In genomic region chrX:1537031-1537715, GRCh38 we compare ENCODE assay signal across 8 cellular contexts. TPM values are rescaled to one million over a fixed set of nuclear protein-coding genes. Genes with fewer than 3 reads are reported as not detected.
A peak's percentile ranks its signal among the peaks of the same experiment; 100 is the strongest.
DNase-seq lines count a peak whose midpoint lies in the region; ATAC-seq and TF ChIP-seq lines count a peak whose summit lies in the region.

A gene with protein sequence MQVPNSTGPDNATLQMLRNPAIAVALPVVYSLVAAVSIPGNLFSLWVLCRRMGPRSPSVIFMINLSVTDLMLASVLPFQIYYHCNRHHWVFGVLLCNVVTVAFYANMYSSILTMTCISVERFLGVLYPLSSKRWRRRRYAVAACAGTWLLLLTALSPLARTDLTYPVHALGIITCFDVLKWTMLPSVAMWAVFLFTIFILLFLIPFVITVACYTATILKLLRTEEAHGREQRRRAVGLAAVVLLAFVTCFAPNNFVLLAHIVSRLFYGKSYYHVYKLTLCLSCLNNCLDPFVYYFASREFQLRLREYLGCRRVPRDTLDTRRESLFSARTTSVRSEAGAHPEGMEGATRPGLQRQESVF (minus strand): TSS chrX:1537185. CDS start chrX:1466558, 70,627 bp downstream.

- H3K27me3 ChIP-seq in Panc1 (ENCODE audit: control insufficient read depth, insufficient read depth, low read length): no peaks in the 10 kb centered on the region

- H3K36me3 ChIP-seq in Panc1 (ENCODE audit: control insufficient read depth, insufficient read depth, low read length): no peaks in the 10 kb centered on the region

- ATAC-seq in GM18861 (IDR thresholded peaks at IDR 0.05; ENCODE audit: unreplicated experiment): peak; percentile 66
- peak; percentile 52 for ATAC-seq in HG03064 (IDR thresholded peaks at IDR 0.05; ENCODE audit: low read depth, unreplicated experiment)
- ATAC-seq in Panc1: peak; percentile 71
- ATAC-seq in activated T-cell treated with anti-CD3 and anti-CD28 coated beads, Interleukin-2, amount 50 U/mL, for 72 hours (replicated peaks in 1 of 2): peak; percentile 74 to 77
- peak; percentile 69 for ATAC-seq in left ventricle myocardium superior

- in situ Hi-C loops in Panc1 (cut with HindIII; ENCODE audit: low pct_unique_long_range_greater_than_20kb, low sequenced_read_pairs): no loop called here

- no peaks in the 10 kb centered on the region for H3K4me1 ChIP-seq in Panc1 (ENCODE audit: control insufficient read depth, insufficient read depth, low read length)

- peak within 1 kb of the TSS; percentile 96 for H3K27ac Mint-ChIP-seq in activated T-cell treated with anti-CD3 and anti-CD28 coated beads, Interleukin-2, amount 50 U/mL, for 72 hours

- TF ChIP-seq CTCF in Panc1 (IDR thresholded peaks at IDR 0.05): no peak

- DNase-seq in A172 (ENCODE audit: low spot score): peak; percentile 64
- no peak for DNase-seq in Panc1 (ENCODE audit: low read depth, low spot score)
- peak; percentile 82 to 84 for DNase-seq in activated T-cell treated with anti-CD3 and anti-CD28 coated beads, Interleukin-2, amount 50 U/mL, for 72 hours
- DNase-seq in left ventricle myocardium superior: peak; percentile 59
- peak; percentile 51 to 57 (median 53) for DNase-seq in stimulated activated CD4-positive, alpha-beta T cell treated with anti-CD3 and anti-CD28 coated beads, TNF-alpha, amount 100 ng/mL, for 1 hour (ENCODE audit: low read depth in 3 of 3, low spot score in 1 of 3)
- no peak for DNase-seq in NCI-H748 (lab: John Stamatoyannopoulos, UW; ENCODE audit: unreplicated experiment)

- H3K4me3 ChIP-seq in Panc1 (ENCODE audit: low read depth in 2 of 2, low read length in 2 of 2): peak within 1 kb of the TSS in 1 of 2 experiments; percentile 16; a peak in 1 of 4 replicates

- BruUV-seq in Panc1 (replicated peaks; lab: Mats Ljungman, UMichigan): no TSS peak

- peaks cover 7 to 9% of the 10 kb centered on the region in 2 donors for H3K36me3 Mint-ChIP-seq in activated T-cell treated with anti-CD3 and anti-CD28 coated beads, Interleukin-2, amount 50 U/mL, for 72 hours (ENCODE audit: insufficient read depth in 2 of 2)

- H3K9me3 ChIP-seq in Panc1 (ENCODE audit: control insufficient read depth, insufficient read depth, low read depth, low read length): no peaks in the 10 kb centered on the region

- no peaks in the 10 kb centered on the region for H3K9me3 Mint-ChIP-seq in activated T-cell treated with anti-CD3 and anti-CD28 coated beads, Interleukin-2, amount 50 U/mL, for 72 hours

- H3K27me3 Mint-ChIP-seq in activated T-cell treated with anti-CD3 and anti-CD28 coated beads, Interleukin-2, amount 50 U/mL, for 72 hours (ENCODE audit: low read depth): no peaks in the 10 kb centered on the region

- H3K27ac ChIP-seq in Panc1 (ENCODE audit: low read length): no peak within 1 kb of the TSS

- intact Hi-C loops in Panc1 (cut with micrococcal nuclease; ENCODE audit: unreplicated experiment): no loop called here
- intact Hi-C loops in left ventricle myocardium superior (cut with micrococcal nuclease): no loop called here

- H3K4me3 Mint-ChIP-seq in activated T-cell treated with anti-CD3 and anti-CD28 coated beads, Interleukin-2, amount 50 U/mL, for 72 hours: peak within 1 kb of the TSS; percentile 92 to 93

- peaks cover 24% of the 10 kb centered on the region for H3K4me1 Mint-ChIP-seq in activated T-cell treated with anti-CD3 and anti-CD28 coated beads, Interleukin-2, amount 50 U/mL, for 72 hours (ENCODE audit: low read depth)

- CTCF ChIA-PET in Panc1 (lab: Charles Lee): no interaction called here

- POLR2A ChIA-PET in Panc1 (lab: Charles Lee): no interaction called here

RNA-seq across cellular contexts. Expression of the gene that starts here (rescaled TPM):
- total RNA-seq in A172 (2014; rRNA removed; shearing (Covaris generic)): not detected in 2 replicates
- total RNA-seq in Panc1 (2021; ENCODE audit: unreplicated experiment): 0.18 TPM
- not detected for polyA plus RNA-seq in Panc1 (2012; ENCODE audit: insufficient read length)
- total RNA-seq in activated T-cell treated with anti-CD3 and anti-CD28 coated beads, Interleukin-2, amount 50 U/mL, for 72 hours: 10 to 100 TPM; 40.1 to 45.7 TPM
- 2.6 TPM for total RNA-seq in left ventricle myocardium superior

Comparison
In these comparisons a context has a peak if more than half of its experiments do, and no peak if none do; other contexts are left out.
1. RNA of the gene that starts here (total RNA-seq): 40.1 to 45.7 TPM in activated T-cell treated with anti-CD3 and anti-CD28 coated beads, Interleukin-2, amount 50 U/mL, for 72 hours; 2.6 TPM in left ventricle myocardium superior (single experiment), 0.18 TPM in Panc1 (single experiment) and not detected in A172; every median in the first group is over 10 times any median in the second.
2. Peak in DNase-seq in A172; RNA of the gene not detected or under 1 TPM.
3. Peak in ATAC-seq in Panc1; RNA of the gene not detected or under 1 TPM.
4. DNase-seq: peak in activated T-cell treated with anti-CD3 and anti-CD28 coated beads, Interleukin-2, amount 50 U/mL, for 72 hours (2 of 2), left ventricle myocardium superior (single experiment) and stimulated activated CD4-positive, alpha-beta T cell treated with anti-CD3 and anti-CD28 coated beads, TNF-alpha, amount 100 ng/mL, for 1 hour (3 of 3); none in Panc1 (single experiment) and NCI-H748 (single experiment).
5. Peak in every context shown above with its lines, with median percentiles within 50 percentile points of each other: ATAC-seq.